Comparison of ENCODE assay signal across 1 cellular context in the genomic region with DNA sequence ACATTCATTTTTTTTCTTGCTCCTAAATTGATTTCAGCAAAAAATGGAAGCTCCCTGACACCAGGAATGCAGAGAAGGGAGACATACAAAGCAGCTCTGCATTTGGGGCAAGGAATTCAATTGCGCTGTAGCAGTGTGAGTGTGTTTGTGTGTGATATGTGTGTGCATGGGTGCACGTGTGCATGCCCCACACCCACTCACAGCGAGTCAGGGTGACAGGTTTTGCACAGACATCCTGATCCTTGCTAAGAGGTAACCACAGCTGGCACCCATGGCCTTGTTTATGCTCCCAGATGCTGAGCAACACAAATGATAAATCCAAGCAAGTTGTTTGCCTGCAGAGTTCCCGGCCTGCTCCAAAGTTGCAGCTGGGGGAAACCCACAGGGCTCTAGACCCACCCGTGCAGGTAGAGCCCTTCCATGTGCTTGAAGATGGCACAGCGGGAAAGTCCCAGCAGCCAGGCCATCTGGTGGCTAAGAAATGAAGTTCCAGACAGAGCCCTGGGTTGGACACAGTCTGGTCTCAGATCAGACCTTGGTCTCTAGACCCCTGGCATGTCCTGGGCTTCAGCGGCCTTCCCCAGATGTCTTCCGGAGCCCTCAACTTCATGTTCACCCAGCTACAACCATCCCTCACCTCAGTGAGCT.
TF ChIP-seq lines count a peak whose summit lies in the region.

No MANE protein-coding gene starts in this region.

TF ChIP-seq in IMR-90, 13 proteins besides CTCF, POLR2A, EP300 and RAD21 (continued from another document):
- TF ChIP-seq BHLHE40 (IDR thresholded peaks at IDR 0.05; ENCODE audit: low read depth, low read length) (peak; percentile 59), CHD1 (IDR thresholded peaks at IDR 0.05; ENCODE audit: low read depth, low read length) (no peak)
TF ChIP-seq in IMR-90: peak in this region for 1.
